In genomic region chr10:22339761-22340361, GRCh38 we compare ENCODE assay signal across 8 cellular contexts. TPM values are rescaled to one million over a fixed set of nuclear protein-coding genes. Genes with fewer than 3 reads are reported as not detected.
DNase-seq lines count a peak whose midpoint lies in the region; ATAC-seq and TF ChIP-seq lines count a peak whose summit lies in the region.

No MANE protein-coding gene starts in this region.

- no peak for TF ChIP-seq CTCF in coronary artery (IDR thresholded peaks at IDR 0.05)
- no peak for TF ChIP-seq CTCF in natural killer cell (IDR thresholded peaks at IDR 0.05)

- intact Hi-C loops in natural killer cell (cut with micrococcal nuclease), result loop anchor here (1.0 to 10.0 kb wide), 7 partner anchors 24 to 821 kb away; partner anchors contain the start of gene COMMD3

- H3K4me1 Mint-ChIP-seq in natural killer cell, result peaks cover 16 to 29% of the 10 kb centered on the region in 2 donors

- peak overlapping the region; percentile 64 for H3K4me3 ChIP-seq in GM08714 (ENCODE audit: low read length)
- peak overlapping the region; percentile 81 for H3K4me3 ChIP-seq in coronary artery

- peak overlapping the region; percentile 91 to 94 for H3K27ac ChIP-seq in coronary artery

- ATAC-seq in natural killer cell (no peak), HG02852 (IDR thresholded peaks at IDR 0.05; ENCODE audit: unreplicated experiment) (no peak)

- H3K4me3 Mint-ChIP-seq in natural killer cell, result peak overlapping the region; percentile 89

- H3K9me3 Mint-ChIP-seq in natural killer cell, result no peaks in the 10 kb centered on the region

- H3K36me3 Mint-ChIP-seq in natural killer cell, result no peaks in the 10 kb centered on the region

- peak overlapping the region; percentile 86 to 91 for H3K27ac Mint-ChIP-seq in natural killer cell

- peaks cover 60 to 66% of the 10 kb centered on the region in 2 donors for H3K27me3 Mint-ChIP-seq in natural killer cell (ENCODE audit: low read depth in 2 of 2)

- DNase-seq in NAMALWA (ENCODE audit: low spot score) (peak; percentile 92), coronary artery (ENCODE audit: low spot score) (no peak), natural killer cell (no peak), NCI-H1105 (lab: John Stamatoyannopoulos, UW) (no peak), NCI-H1048 (lab: John Stamatoyannopoulos, UW) (no peak), HuH-7.5 (ENCODE audit: low spot score) (no peak)

RNA-seq across cellular contexts. Expression of gene SPAG6, which starts 5.4 kb away (rescaled TPM):
- total RNA-seq in natural killer cell, result under 1 TPM in 2 of 3 donors, not detected in 1; 0.35 to 0.79 TPM

RNA-seq across cellular contexts. Expression of gene BMI1, which starts 19.0 kb away (rescaled TPM):
- total RNA-seq in natural killer cell, result 10 to 100 TPM; 60.5 to 69.8 (median 66.4) TPM

RNA-seq across cellular contexts. Expression of gene COMMD3, which starts 23.7 kb away (rescaled TPM):
- total RNA-seq in natural killer cell, result 10 to 100 TPM; 43.1 to 48.3 (median 44.2) TPM
